ENCODE assay signal across 9 cellular contexts in the genomic region with DNA sequence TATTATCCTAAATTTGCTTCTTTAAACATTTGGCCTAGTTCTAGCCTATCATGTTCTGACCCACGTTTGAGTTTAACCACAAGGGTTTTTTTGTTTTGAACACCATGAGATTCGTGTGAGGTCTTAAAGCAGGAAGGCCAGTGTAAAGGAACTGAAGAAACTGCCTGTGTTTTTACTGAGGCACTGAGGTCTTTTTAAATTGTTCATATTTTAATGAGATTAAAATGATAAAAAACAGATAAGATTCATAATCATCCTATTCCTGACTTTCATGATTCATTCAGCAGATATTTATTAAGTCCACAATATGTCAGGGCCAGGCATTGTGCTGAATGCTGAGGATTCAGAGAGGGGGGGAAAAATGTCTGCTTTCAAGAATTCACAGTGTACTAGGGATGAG. TPM values are rescaled to one million over a fixed set of nuclear protein-coding genes. Genes with fewer than 3 reads are reported as not detected.
A peak's percentile ranks its signal among the peaks of the same experiment; 100 is the strongest.
DNase-seq lines count a peak whose midpoint lies in the region; ATAC-seq, FAIRE-seq and TF ChIP-seq lines count a peak whose summit lies in the region.
"Had no signal": no experiment of that assay in that cellular context is flagged by ENCODE, and none has a peak within 500 bp of the region (broad histone marks: within the 10 kb centered on the region; RNA-seq: fewer than 3 reads in every experiment).

No MANE protein-coding gene starts in this region.

- no peak for ATAC-seq in activated CD4-positive, alpha-beta T cell treated with anti-CD3 and anti-CD28 coated beads for 36 hours
- no peak for ATAC-seq in HG02588 (IDR thresholded peaks at IDR 0.05; ENCODE audit: unreplicated experiment)
- no peak for ATAC-seq in HG03432 (IDR thresholded peaks at IDR 0.05; ENCODE audit: unreplicated experiment)

- POLR2A ChIA-PET in activated CD4-positive, alpha-beta T cell treated with anti-CD3 and anti-CD28 coated beads for 36 hours (lab: Charles Lee), result no interaction called here

- WGBS in small intestine, 3 donors, result 3 to 7% (median 3%) methylated on average over 2 of the region's 2 CpGs

- peak overlapping the region; percentile 91; the same call in 1 of the 2 replicates for H3K4me2 ChIP-seq in OCI-LY1 (ENCODE audit: low read length)

- no peak overlapping the region for H2AFZ ChIP-seq in OCI-LY1 (ENCODE audit: low read length)

- TF ChIP-seq CTCF in OCI-LY1 (IDR thresholded peaks at IDR 0.05; ENCODE audit: low read length) (no peak), coronary artery (IDR thresholded peaks at IDR 0.05) (no peak)

- no peaks in the 10 kb centered on the region for H3K9me3 Mint-ChIP-seq in activated CD4-positive, alpha-beta T cell treated with anti-CD3 and anti-CD28 coated beads for 36 hours (ENCODE audit: low read depth)

- no peaks in the 10 kb centered on the region for H4K20me1 ChIP-seq in OCI-LY1 (ENCODE audit: insufficient read depth, low read length)

- no peak for DNase-seq in activated CD4-positive, alpha-beta T cell treated with anti-CD3 and anti-CD28 coated beads for 36 hours
- DNase-seq in activated CD4-positive, alpha-beta T cell treated with anti-CD3 and anti-CD28 coated beads, Interleukin-2, amount 50 U/mL, for 48 hours, result no peak
- DNase-seq in effector memory CD4-positive, alpha-beta T cell, result no peak
- DNase-seq in small intestine (peak; percentile 40), coronary artery (ENCODE audit: low spot score) (no peak)

- FAIRE-seq in small intestine (lab: Jason Lieb, UNC), result no peak

- H3K79me2 ChIP-seq in OCI-LY1 (ENCODE audit: insufficient read depth, low read length), result peaks cover 60% of the 10 kb centered on the region

- H3K27me3 Mint-ChIP-seq in activated CD4-positive, alpha-beta T cell treated with anti-CD3 and anti-CD28 coated beads for 36 hours, result no peaks in the 10 kb centered on the region

- CTCF ChIA-PET in activated CD4-positive, alpha-beta T cell treated with anti-CD3 and anti-CD28 coated beads for 36 hours (lab: Charles Lee), result no interaction called here

- H3K4me1 ChIP-seq in OCI-LY1 (ENCODE audit: insufficient read depth, low read length, severe bottlenecking), result peaks cover 51% of the 10 kb centered on the region
- H3K4me1 ChIP-seq in effector memory CD4-positive, alpha-beta T cell (ENCODE audit: control insufficient read depth, insufficient read depth, low read length, poor library complexity, severe bottlenecking), result peaks cover 3% of the 10 kb centered on the region
- no peaks in the 10 kb centered on the region for H3K4me1 ChIP-seq in small intestine (ENCODE audit: control insufficient read depth in 2 of 2, insufficient read depth in 1 of 2, low read depth in 1 of 2, low read length in 1 of 2)

- peaks cover 4% of the 10 kb centered on the region for H3K36me3 Mint-ChIP-seq in activated CD4-positive, alpha-beta T cell treated with anti-CD3 and anti-CD28 coated beads for 36 hours (ENCODE audit: low read depth)

- H3F3A ChIP-seq in OCI-LY1 (ENCODE audit: insufficient read depth, low read length), result no peaks in the 10 kb centered on the region

- peaks cover 41% of the 10 kb centered on the region for H3K4me1 Mint-ChIP-seq in activated CD4-positive, alpha-beta T cell treated with anti-CD3 and anti-CD28 coated beads for 36 hours

- H3K27ac Mint-ChIP-seq in activated CD4-positive, alpha-beta T cell treated with anti-CD3 and anti-CD28 coated beads for 36 hours, result peak overlapping the region; percentile 83

- H3K27me3 ChIP-seq in OCI-LY1 (ENCODE audit: insufficient read depth, low read length) (no peaks in the 10 kb centered on the region), small intestine (ENCODE audit: control insufficient read depth in 2 of 2, insufficient read depth in 2 of 2, low read length in 2 of 2) (no peaks in the 10 kb centered on the region)
- H3K27me3 ChIP-seq in effector memory CD4-positive, alpha-beta T cell (replicated peaks; ENCODE audit: control insufficient read depth, insufficient read depth, low read length, poor library complexity, severe bottlenecking), result no peaks in the 10 kb centered on the region

- no peak overlapping the region; the same call in 1 of the 2 replicates for H3K9ac ChIP-seq in OCI-LY1 (ENCODE audit: low read length)

- H3K4me3 ChIP-seq in OCI-LY1 (ENCODE audit: low read depth, low read length, poor library complexity, severe bottlenecking) (peak overlapping the region; percentile 97), small intestine (ENCODE audit: low read depth in 1 of 2, low read length in 2 of 2) (no peak overlapping the region), coronary artery (no peak overlapping the region)
- H3K4me3 ChIP-seq in effector memory CD4-positive, alpha-beta T cell (ENCODE audit: insufficient read depth, low read depth, low read length, poor library complexity, severe bottlenecking), result peak overlapping the region; percentile 84

- H3K36me3 ChIP-seq in OCI-LY1 (ENCODE audit: insufficient read depth, low read length) (0 out of 2 replicates have a peak, but pooled peaks cover 5% of the 10 kb centered on the region), small intestine (ENCODE audit: control insufficient read depth in 2 of 2, insufficient read depth in 2 of 2, low read length in 2 of 2) (no peaks in the 10 kb centered on the region)
- H3K36me3 ChIP-seq in effector memory CD4-positive, alpha-beta T cell (ENCODE audit: control insufficient read depth, insufficient read depth, low read length), result no peaks in the 10 kb centered on the region

- intact Hi-C loops in activated CD4-positive, alpha-beta T cell treated with anti-CD3 and anti-CD28 coated beads for 36 hours (cut with DNase I, micrococcal nuclease), result loop anchor here (10.0 kb wide), 3 partner anchors 251 to 1681 kb away; partner anchors contain the start of genes CNKSR2 (in 2 of the 2) and SMS (in 2 of the 2)

- H3K27ac ChIP-seq in OCI-LY1 (ENCODE audit: low read depth, low read length, poor library complexity, severe bottlenecking), result peak overlapping the region; percentile 63
- H3K27ac ChIP-seq in effector memory CD4-positive, alpha-beta T cell (ENCODE audit: insufficient read depth, low read length, poor library complexity, severe bottlenecking), result peak overlapping the region; percentile 88
- H3K27ac ChIP-seq in small intestine (ENCODE audit: low read depth in 1 of 2, low read length in 1 of 2), result peak overlapping the region in 1 of 2 donors; percentile 24
- no peak overlapping the region for H3K27ac ChIP-seq in coronary artery
- H3K27ac ChIP-seq: C4-2B had no signal

- no peaks in the 10 kb centered on the region for H3K9me2 ChIP-seq in OCI-LY1 (ENCODE audit: low read depth, low read length)

- peak overlapping the region; percentile 52 for H3K4me3 Mint-ChIP-seq in activated CD4-positive, alpha-beta T cell treated with anti-CD3 and anti-CD28 coated beads for 36 hours

- no peaks in the 10 kb centered on the region for H3K9me3 ChIP-seq in OCI-LY1 (ENCODE audit: low read length)
- no peaks in the 10 kb centered on the region for H3K9me3 ChIP-seq in effector memory CD4-positive, alpha-beta T cell (ENCODE audit: control insufficient read depth, low read length)
- no peaks in the 10 kb centered on the region for H3K9me3 ChIP-seq in small intestine (ENCODE audit: control insufficient read depth, low read depth)

RNA-seq across cellular contexts. Expression of gene RPS6KA3, which starts 3.2 kb away (rescaled TPM):
- total RNA-seq in activated CD4-positive, alpha-beta T cell treated with anti-CD3 and anti-CD28 coated beads for 36 hours, result 10 to 100 TPM; 40.7 to 41.5 TPM
- polyA plus RNA-seq in small intestine, result 10 to 100 TPM; 11.1 to 18.0 (median 15.2) TPM

Comparison
In these comparisons a context has a peak if more than half of its experiments do, and no peak if none do; other contexts are left out.
1. H3K27ac ChIP-seq: peak in OCI-LY1 (single experiment) and effector memory CD4-positive, alpha-beta T cell (single experiment); none in coronary artery (0 of 2).
2. H3K4me3 ChIP-seq: peak in OCI-LY1 (single experiment) and effector memory CD4-positive, alpha-beta T cell (single experiment); none in small intestine (0 of 2) and coronary artery (single experiment).